ENCODE assay signal across 1 cellular context in genomic region chr1:94142022-94142421, GRCh38.
TF ChIP-seq lines count a peak whose summit lies in the region.

No MANE protein-coding gene starts in this region.

TF ChIP-seq in SK-N-SH treated with all-trans-retinoic acid at 6 μM for 48 hours, 23 proteins besides CTCF, POLR2A, EP300 and RAD21 (continued from another document):
- no peak for TF ChIP-seq PATZ1 (CRISPR knock-in tag; IDR thresholded peaks at IDR 0.05; ENCODE audit: borderline replicate concordance)
- TF ChIP-seq TSHZ2 (CRISPR knock-in tag; IDR thresholded peaks at IDR 0.05), result no peak
